In the genomic region with DNA sequence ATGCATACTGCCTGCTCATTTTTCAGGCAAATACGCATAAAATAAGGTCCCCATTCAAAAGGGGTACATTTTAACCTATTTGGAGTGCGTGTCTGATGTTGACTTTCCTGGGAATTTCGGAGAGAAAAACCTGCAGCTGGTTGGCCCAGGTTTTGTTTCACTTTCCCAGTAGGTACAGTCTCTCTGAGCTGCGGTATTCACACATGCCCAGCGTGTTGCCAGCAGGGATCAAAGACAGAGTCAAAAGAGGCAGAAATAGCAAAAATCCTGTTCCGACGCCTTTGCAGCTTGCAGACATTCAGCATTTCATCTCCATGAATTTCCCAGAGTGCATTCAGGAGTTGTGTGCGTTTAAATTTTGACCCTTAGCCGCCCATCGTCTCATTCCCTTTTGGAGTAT, we compare ENCODE assay signal across 17 cellular contexts.
DNase-seq lines count a peak whose midpoint lies in the region.
"Had no signal": no experiment of that assay in that cellular context is flagged by ENCODE, and none has a peak within 500 bp of the region (broad histone marks: within the 10 kb centered on the region; RNA-seq: fewer than 3 reads in every experiment).

No MANE protein-coding gene starts in this region.

- H3K27me3 ChIP-seq in mesendoderm (ENCODE audit: insufficient read depth, low read length, poor library complexity): no peaks in the 10 kb centered on the region
- H3K27me3 ChIP-seq: BLaER1 treated with 17β-estradiol and CSF1 and Interleukin-3, amounts not matched to agents 10 nM and 100 nM had no signal

- no peaks in the 10 kb centered on the region for H3K27me3 Mint-ChIP-seq in activated CD4-positive, alpha-beta T cell treated with anti-CD3 and anti-CD28 coated beads, Interleukin-2, amount 10 ng/mL, durations not matched to agents 24 days and 14 days
- no peaks in the 10 kb centered on the region for H3K27me3 Mint-ChIP-seq in activated CD4-positive, alpha-beta memory T cell treated with anti-CD3 and anti-CD28 coated beads, Interleukin-2, amount 10 ng/mL, durations not matched to agents 7 days and 5 days
- H3K27me3 Mint-ChIP-seq: CD4-positive, CD25-positive, alpha-beta regulatory T cell had no signal

- H3K9ac ChIP-seq in mesendoderm (ENCODE audit: low read length): no peak overlapping the region
- H3K9ac ChIP-seq: BLaER1 treated with 17β-estradiol and CSF1 and Interleukin-3, amounts not matched to agents 10 nM and 100 nM had no signal

- H3K4ac ChIP-seq in mesendoderm (ENCODE audit: low read depth, low read length): no peak overlapping the region

- H3K23ac ChIP-seq in mesendoderm (ENCODE audit: low read length): no peak overlapping the region

- peak; percentile 62 for DNase-seq in G401 (ENCODE audit: low spot score)
- DNase-seq in M059J (ENCODE audit: low read depth): peak; percentile 1
- DNase-seq in cerebellum (ENCODE audit: low spot score): peak; percentile 27
- DNase-seq in mesendoderm: peak; percentile 28
- no peak for DNase-seq in activated CD4-positive, alpha-beta T cell treated with anti-CD3 and anti-CD28 coated beads, Interleukin-2, amount 10 ng/mL, durations not matched to agents 24 days and 14 days
- no peak for DNase-seq in cerebellar nuclear complex (lab: John Stamatoyannopoulos, UW)
- DNase-seq in activated CD4-positive, alpha-beta memory T cell treated with anti-CD3 and anti-CD28 coated beads, Interleukin-2, amount 10 ng/mL, durations not matched to agents 7 days and 5 days: no peak
- DNase-seq in midbrain (lab: John Stamatoyannopoulos, UW): no peak
- DNase-seq: ACHN; Calu3; CD4-positive, CD25-positive, alpha-beta regulatory T cell; DMS 273 treated with DMSO at 0.1 percent for 48 hours; DMS79; GOT3 had no signal

- no peak overlapping the region for H2BK5ac ChIP-seq in mesendoderm (ENCODE audit: low read length)

- H2AK5ac ChIP-seq in mesendoderm (ENCODE audit: low read length): no peak overlapping the region

- H3K79me1 ChIP-seq in mesendoderm (ENCODE audit: low read length): no peaks in the 10 kb centered on the region

- CTCF ChIA-PET in activated CD4-positive, alpha-beta memory T cell treated with anti-CD3 and anti-CD28 coated beads, Interleukin-2, amount 10 ng/mL, durations not matched to agents 7 days and 5 days (lab: Charles Lee): no interaction called here

- no peak overlapping the region for H2BK15ac ChIP-seq in mesendoderm (replicated peaks; ENCODE audit: low read depth)

- H3K79me2 ChIP-seq in mesendoderm (ENCODE audit: control insufficient read depth, insufficient read depth, low read length): no peaks in the 10 kb centered on the region

- POLR2A ChIA-PET in activated CD4-positive, alpha-beta memory T cell treated with anti-CD3 and anti-CD28 coated beads, Interleukin-2, amount 10 ng/mL, durations not matched to agents 7 days and 5 days (lab: Charles Lee): no interaction called here

- no CpG with 5 or more reads among the region's 10 CpGs for WGBS in mesendoderm (ENCODE audit: extremely low coverage, insufficient coverage, low lambda C conversion rate)

- no peak overlapping the region for H3K27ac Mint-ChIP-seq in activated CD4-positive, alpha-beta T cell treated with anti-CD3 and anti-CD28 coated beads, Interleukin-2, amount 10 ng/mL, durations not matched to agents 24 days and 14 days
- no peak overlapping the region for H3K27ac Mint-ChIP-seq in activated CD4-positive, alpha-beta memory T cell treated with anti-CD3 and anti-CD28 coated beads, Interleukin-2, amount 10 ng/mL, durations not matched to agents 7 days and 5 days
- H3K27ac Mint-ChIP-seq: CD4-positive, CD25-positive, alpha-beta regulatory T cell had no signal

- H3K9me3 Mint-ChIP-seq in activated CD4-positive, alpha-beta T cell treated with anti-CD3 and anti-CD28 coated beads, Interleukin-2, amount 10 ng/mL, durations not matched to agents 24 days and 14 days: no peaks in the 10 kb centered on the region
- peaks cover 3% of the 10 kb centered on the region for H3K9me3 Mint-ChIP-seq in activated CD4-positive, alpha-beta memory T cell treated with anti-CD3 and anti-CD28 coated beads, Interleukin-2, amount 10 ng/mL, durations not matched to agents 7 days and 5 days

- no peak overlapping the region for H3K27ac ChIP-seq in mesendoderm (ENCODE audit: low read depth, low read length)
- H3K27ac ChIP-seq: BLaER1 treated with 17β-estradiol and CSF1 and Interleukin-3, amounts not matched to agents 10 nM and 100 nM; HL-60 had no signal

- no peaks in the 10 kb centered on the region for H3K36me3 Mint-ChIP-seq in activated CD4-positive, alpha-beta T cell treated with anti-CD3 and anti-CD28 coated beads, Interleukin-2, amount 10 ng/mL, durations not matched to agents 24 days and 14 days (ENCODE audit: low read depth)
- no peaks in the 10 kb centered on the region for H3K36me3 Mint-ChIP-seq in activated CD4-positive, alpha-beta memory T cell treated with anti-CD3 and anti-CD28 coated beads, Interleukin-2, amount 10 ng/mL, durations not matched to agents 7 days and 5 days (ENCODE audit: low read depth)
- H3K36me3 Mint-ChIP-seq: CD4-positive, CD25-positive, alpha-beta regulatory T cell had no signal

- intact Hi-C loops in activated CD4-positive, alpha-beta T cell treated with anti-CD3 and anti-CD28 coated beads, Interleukin-2, amount 10 ng/mL, durations not matched to agents 24 days and 14 days (cut with micrococcal nuclease): no loop called here

- H4K5ac ChIP-seq in mesendoderm (ENCODE audit: low read length): no peak overlapping the region

- no peaks in the 10 kb centered on the region for H3K4me1 Mint-ChIP-seq in activated CD4-positive, alpha-beta T cell treated with anti-CD3 and anti-CD28 coated beads, Interleukin-2, amount 10 ng/mL, durations not matched to agents 24 days and 14 days
- H3K4me1 Mint-ChIP-seq in activated CD4-positive, alpha-beta memory T cell treated with anti-CD3 and anti-CD28 coated beads, Interleukin-2, amount 10 ng/mL, durations not matched to agents 7 days and 5 days: no peaks in the 10 kb centered on the region
- H3K4me1 Mint-ChIP-seq: CD4-positive, CD25-positive, alpha-beta regulatory T cell had no signal

- no peak overlapping the region for H3K4me3 Mint-ChIP-seq in activated CD4-positive, alpha-beta T cell treated with anti-CD3 and anti-CD28 coated beads, Interleukin-2, amount 10 ng/mL, durations not matched to agents 24 days and 14 days
- H3K4me3 Mint-ChIP-seq in activated CD4-positive, alpha-beta memory T cell treated with anti-CD3 and anti-CD28 coated beads, Interleukin-2, amount 10 ng/mL, durations not matched to agents 7 days and 5 days: no peak overlapping the region
- H3K4me3 Mint-ChIP-seq: CD4-positive, CD25-positive, alpha-beta regulatory T cell had no signal

- H4K8ac ChIP-seq in mesendoderm (ENCODE audit: low read depth, low read length): no peak overlapping the region

- H2BK120ac ChIP-seq in mesendoderm (ENCODE audit: low read depth, low read length): no peak overlapping the region

- no peak overlapping the region for H3K18ac ChIP-seq in mesendoderm (ENCODE audit: low read length)

- in situ Hi-C loops in G401 (cut with HindIII; ENCODE audit: low sequenced_read_pairs): no loop called here

- no peak overlapping the region for H3K56ac ChIP-seq in mesendoderm (ENCODE audit: low read length)

- H3K4me2 ChIP-seq in mesendoderm (ENCODE audit: low read length): no peak overlapping the region
- H3K4me2 ChIP-seq: BLaER1 treated with 17β-estradiol and CSF1 and Interleukin-3, amounts not matched to agents 10 nM and 100 nM had no signal

- H3K36me3 ChIP-seq in mesendoderm (ENCODE audit: control insufficient read depth, insufficient read depth, low read length): no peaks in the 10 kb centered on the region
- H3K36me3 ChIP-seq: BLaER1 treated with 17β-estradiol and CSF1 and Interleukin-3, amounts not matched to agents 10 nM and 100 nM; HAP-1 had no signal

- H3K4me3 ChIP-seq in mesendoderm (ENCODE audit: low read length): no peak overlapping the region
- H3K4me3 ChIP-seq: BLaER1 treated with 17β-estradiol and CSF1 and Interleukin-3, amounts not matched to agents 10 nM and 100 nM; HAP-1 had no signal

- H3K4me1 ChIP-seq in mesendoderm (ENCODE audit: control insufficient read depth, low read depth, low read length): peaks cover 6% of the 10 kb centered on the region
- H3K4me1 ChIP-seq: BLaER1 treated with 17β-estradiol and CSF1 and Interleukin-3, amounts not matched to agents 10 nM and 100 nM; HAP-1 had no signal

Comparison
In these comparisons a context has a peak if more than half of its experiments do, and no peak if none do; other contexts are left out.
1. DNase-seq: peak in G401 (single experiment), M059J (single experiment), cerebellum (single experiment) and mesendoderm (single experiment); none in activated CD4-positive, alpha-beta T cell treated with anti-CD3 and anti-CD28 coated beads, Interleukin-2, amount 10 ng/mL, durations not matched to agents 24 days and 14 days (single experiment), cerebellar nuclear complex (0 of 2), activated CD4-positive, alpha-beta memory T cell treated with anti-CD3 and anti-CD28 coated beads, Interleukin-2, amount 10 ng/mL, durations not matched to agents 7 days and 5 days (single experiment) and midbrain (single experiment).